Comparison of ENCODE assay signal across 10 cellular contexts in genomic region chr4:140856692-140857091, GRCh38.
DNase-seq lines count a peak whose midpoint lies in the region; ATAC-seq and TF ChIP-seq lines count a peak whose summit lies in the region.
"Had no signal": no experiment of that assay in that cellular context is flagged by ENCODE, and none has a peak within 500 bp of the region (broad histone marks: within the 10 kb centered on the region; RNA-seq: fewer than 3 reads in every experiment).

No MANE protein-coding gene starts in this region.

- CTCF ChIA-PET in PC-3 (lab: Charles Lee), result no interaction called here

- no peak overlapping the region for H3K4me3 Mint-ChIP-seq in immature natural killer cell
- H3K4me3 Mint-ChIP-seq: activated CD4-positive, alpha-beta T cell treated with anti-CD3 and anti-CD28 coated beads for 36 hours had no signal

- H4K20me1 ChIP-seq in PC-3 (ENCODE audit: low read length), result no peaks in the 10 kb centered on the region

- H3K9me3 Mint-ChIP-seq in immature natural killer cell, result peaks cover 0 to 2% (median 0%) of the 10 kb centered on the region in 6 donors

- no TSS peak for BruUV-seq in PC-3 (replicated peaks; lab: Mats Ljungman, UMichigan)

- no peaks in the 10 kb centered on the region for H3K36me3 Mint-ChIP-seq in immature natural killer cell

- H3K36me3 ChIP-seq in PC-3 (ENCODE audit: low read depth, low read length) (no peaks in the 10 kb centered on the region), WERI-Rb-1 (no peaks in the 10 kb centered on the region), colonic mucosa (no peaks in the 10 kb centered on the region)

- no peak overlapping the region for H3K4me3 ChIP-seq in PC-3 (ENCODE audit: low read length)
- no peak overlapping the region for H3K4me3 ChIP-seq in fibroblast of villous mesenchyme (ENCODE audit: low read depth, low read length)
- H3K4me3 ChIP-seq in retinal pigment epithelial cell (ENCODE audit: low read length), result no peak overlapping the region
- no peak overlapping the region for H3K4me3 ChIP-seq in WERI-Rb-1 (ENCODE audit: low read depth, low read length)
- no peak overlapping the region for H3K4me3 ChIP-seq in colonic mucosa

- no peak for TF ChIP-seq CTCF in PC-3 (conservative IDR thresholded peaks at IDR 0.05; ENCODE audit: low read depth, low read length)
- no peak for TF ChIP-seq CTCF in fibroblast of villous mesenchyme (IDR thresholded peaks at IDR 0.05; ENCODE audit: insufficient read depth, low read depth, low read length)
- TF ChIP-seq CTCF in retinal pigment epithelial cell (conservative IDR thresholded peaks at IDR 0.05; ENCODE audit: low read depth, low read length), result no peak
- no peak for TF ChIP-seq CTCF in WERI-Rb-1 (IDR thresholded peaks at IDR 0.05; ENCODE audit: low read depth, low read length)
- no peak for TF ChIP-seq CTCF in colonic mucosa (IDR thresholded peaks at IDR 0.05)

- H3F3A ChIP-seq in PC-3 (ENCODE audit: low read length, unreplicated experiment), result no peaks in the 10 kb centered on the region

- peak; percentile 61 for ATAC-seq in PC-3
- ATAC-seq: activated CD4-positive, alpha-beta T cell treated with anti-CD3 and anti-CD28 coated beads for 36 hours had no signal

- H3K27me3 Mint-ChIP-seq in immature natural killer cell (ENCODE audit: low read depth in 3 of 3), result peaks cover 0 to 3% (median 0%) of the 10 kb centered on the region in 3 donors

- no peak overlapping the region for H3K27ac Mint-ChIP-seq in immature natural killer cell
- H3K27ac Mint-ChIP-seq: activated CD4-positive, alpha-beta T cell treated with anti-CD3 and anti-CD28 coated beads for 36 hours had no signal

- H3K79me2 ChIP-seq in PC-3 (ENCODE audit: low read length), result no peaks in the 10 kb centered on the region

- no peaks in the 10 kb centered on the region for H3K4me1 Mint-ChIP-seq in immature natural killer cell
- H3K4me1 Mint-ChIP-seq: activated CD4-positive, alpha-beta T cell treated with anti-CD3 and anti-CD28 coated beads for 36 hours had no signal

- H3K4me1 ChIP-seq in PC-3 (ENCODE audit: insufficient read depth, low read length) (peaks cover 7% of the 10 kb centered on the region), colonic mucosa (no peaks in the 10 kb centered on the region)

- no peaks in the 10 kb centered on the region for H3K27me3 ChIP-seq in PC-3 (ENCODE audit: low read length)
- H3K27me3 ChIP-seq in WERI-Rb-1 (ENCODE audit: insufficient read depth, low read depth, severe bottlenecking), result no peaks in the 10 kb centered on the region
- no peaks in the 10 kb centered on the region for H3K27me3 ChIP-seq in colonic mucosa

- no peaks in the 10 kb centered on the region for H3K9me2 ChIP-seq in PC-3 (replicated peaks; ENCODE audit: low read length)

- H3K27ac ChIP-seq in PC-3 (ENCODE audit: low read length) (no peak overlapping the region), WERI-Rb-1 (no peak overlapping the region), colonic mucosa (no peak overlapping the region)

- H2AFZ ChIP-seq in PC-3 (ENCODE audit: low read length), result no peak overlapping the region

- POLR2A ChIA-PET in PC-3 (lab: Charles Lee; ENCODE audit: unreplicated experiment), result no interaction called here

- DNase-seq in HPDE6-E6E7 (ENCODE audit: extremely low spot score), result peak; percentile 63
- DNase-seq in PC-3, result peak; percentile 51
- DNase-seq in fibroblast of villous mesenchyme (ENCODE audit: low read depth), result peak; percentile 28
- DNase-seq in retinal pigment epithelial cell (ENCODE audit: low read depth), result peak; percentile 85
- no peak for DNase-seq in immature natural killer cell
- no peak for DNase-seq in WERI-Rb-1
- DNase-seq in colonic mucosa, result no peak
- DNase-seq in NCI-H345 (lab: John Stamatoyannopoulos, UW), result no peak
- DNase-seq: activated CD4-positive, alpha-beta T cell treated with anti-CD3 and anti-CD28 coated beads for 36 hours; NCI-H1930 had no signal

- no peak overlapping the region for H3K4me2 ChIP-seq in PC-3 (ENCODE audit: low read length)

- H3K9me3 ChIP-seq in PC-3 (ENCODE audit: low read length) (no peaks in the 10 kb centered on the region), WERI-Rb-1 (ENCODE audit: severe bottlenecking) (no peaks in the 10 kb centered on the region), colonic mucosa (no peaks in the 10 kb centered on the region)

- intact Hi-C loops in PC-3 (cut with micrococcal nuclease) (no loop called here), colonic mucosa (cut with DNase I) (no loop called here)

- H3K9ac ChIP-seq in PC-3 (ENCODE audit: low read length) (no peak overlapping the region), colonic mucosa (ENCODE audit: low read depth in 2 of 2, low read length in 2 of 2) (no peak overlapping the region)

Comparison
In these comparisons a context has a peak if more than half of its experiments do, and no peak if none do; other contexts are left out.
1. DNase-seq: peak in HPDE6-E6E7 (single experiment), PC-3 (single experiment), fibroblast of villous mesenchyme (single experiment) and retinal pigment epithelial cell (single experiment); none in immature natural killer cell (0 of 3), WERI-Rb-1 (single experiment), colonic mucosa (single experiment) and NCI-H345 (single experiment).